Comparison of ENCODE assay signal across 8 cellular contexts in the genomic region with DNA sequence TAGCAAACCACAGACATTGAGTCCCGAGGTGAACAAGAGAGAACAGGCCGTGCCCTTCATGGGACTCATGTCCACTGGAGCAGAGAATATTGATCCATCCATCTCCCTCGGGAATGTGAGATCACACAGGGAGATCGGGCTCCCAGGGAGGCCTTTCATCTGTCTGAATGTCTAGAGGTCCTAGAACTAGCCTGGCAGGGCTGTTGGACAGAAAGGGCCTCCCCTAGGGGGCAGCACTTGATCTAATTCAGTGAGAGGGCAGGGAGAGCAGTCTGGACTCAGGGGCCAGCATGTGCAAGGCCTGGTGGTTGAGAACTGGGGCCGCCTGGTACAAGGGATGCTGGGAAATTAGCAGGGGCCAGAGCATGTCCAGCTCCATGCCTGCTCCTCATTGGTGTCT. TPM values are rescaled to one million over a fixed set of nuclear protein-coding genes. Genes with fewer than 3 reads are reported as not detected.
DNase-seq lines count a peak whose midpoint lies in the region; ATAC-seq and TF ChIP-seq lines count a peak whose summit lies in the region.

No MANE protein-coding gene starts in this region.

- H3K4me3 ChIP-seq in foreskin fibroblast (ENCODE audit: low read depth in 1 of 2, low read length in 2 of 2) = no peak overlapping the region

- H3K4me1 Mint-ChIP-seq in activated CD4-positive, alpha-beta memory T cell treated with anti-CD3 and anti-CD28 coated beads for 36 hours (ENCODE audit: low read depth) = peaks cover 27% of the 10 kb centered on the region

- DNase-seq in NOMO-1 treated with DMSO at 0.1 percent for 48 hours (lab: John Stamatoyannopoulos, UW; ENCODE audit: unreplicated experiment) (peak; percentile 36), NOMO-1 (lab: John Stamatoyannopoulos, UW; ENCODE audit: unreplicated experiment in 2 of 2) (no peak), NAMALWA (ENCODE audit: low spot score) (peak; percentile 74), foreskin fibroblast (peak; percentile 29 to 64)
- peak; percentile 71 for DNase-seq in activated CD4-positive, alpha-beta memory T cell treated with anti-CD3 and anti-CD28 coated beads for 36 hours
- DNase-seq in stimulated activated naive CD8-positive, alpha-beta T cell treated with anti-CD3 and anti-CD28 coated beads, Interleukin-15, Interleukin-2, amounts not matched to agents 100 U/mL and 50 U/mL, for 24 hours = peak; percentile 75

- POLR2A ChIA-PET in activated CD4-positive, alpha-beta memory T cell treated with anti-CD3 and anti-CD28 coated beads for 36 hours (lab: Charles Lee) = no interaction called here

- no peak overlapping the region for H3K4me3 Mint-ChIP-seq in activated CD4-positive, alpha-beta memory T cell treated with anti-CD3 and anti-CD28 coated beads for 36 hours

- H3K9me3 Mint-ChIP-seq in activated CD4-positive, alpha-beta memory T cell treated with anti-CD3 and anti-CD28 coated beads for 36 hours = no peaks in the 10 kb centered on the region

- intact Hi-C loops in activated CD4-positive, alpha-beta memory T cell treated with anti-CD3 and anti-CD28 coated beads for 36 hours (cut with micrococcal nuclease) = loop anchor here (10.0 kb wide), 1 partner anchor 87 kb away; a partner anchor contains a TSS

- CTCF ChIA-PET in activated CD4-positive, alpha-beta memory T cell treated with anti-CD3 and anti-CD28 coated beads for 36 hours (lab: Charles Lee) = interaction anchor here (0.6 to 4.3 kb wide), 10 partner anchors 13 to 202 kb away, joined by 3 to 42 read pairs (median 4); a partner anchor contains a TSS

- H3K27me3 Mint-ChIP-seq in activated CD4-positive, alpha-beta memory T cell treated with anti-CD3 and anti-CD28 coated beads for 36 hours = no peaks in the 10 kb centered on the region

- peak; percentile 60 for TF ChIP-seq CTCF in foreskin fibroblast (IDR thresholded peaks at IDR 0.05; ENCODE audit: low read depth, low read length)

- H3K27ac Mint-ChIP-seq in activated CD4-positive, alpha-beta memory T cell treated with anti-CD3 and anti-CD28 coated beads for 36 hours = no peak overlapping the region

- no peak for ATAC-seq in stimulated activated naive CD8-positive, alpha-beta T cell treated with anti-CD3 and anti-CD28 coated beads, Interleukin-15, Interleukin-2, amounts not matched to agents 100 U/mL and 50 U/mL, for 24 hours
- ATAC-seq in GM19455 (IDR thresholded peaks at IDR 0.05; ENCODE audit: unreplicated experiment) (no peak), HG03442 (IDR thresholded peaks at IDR 0.05; ENCODE audit: unreplicated experiment) (no peak)

- H3K36me3 Mint-ChIP-seq in activated CD4-positive, alpha-beta memory T cell treated with anti-CD3 and anti-CD28 coated beads for 36 hours = peaks cover 23% of the 10 kb centered on the region

RNA-seq across cellular contexts. Expression of a gene that starts 4.3 kb away (rescaled TPM):
- 100 to 1,000 TPM; 107 to 109 TPM for total RNA-seq in activated CD4-positive, alpha-beta memory T cell treated with anti-CD3 and anti-CD28 coated beads for 36 hours

RNA-seq across cellular contexts. Expression of a gene that starts 4.9 kb away (rescaled TPM):
- total RNA-seq in activated CD4-positive, alpha-beta memory T cell treated with anti-CD3 and anti-CD28 coated beads for 36 hours = 10 to 100 TPM; 42.2 to 47.6 TPM

RNA-seq across cellular contexts. Expression of a gene that starts 18.9 kb away (rescaled TPM):
- total RNA-seq in activated CD4-positive, alpha-beta memory T cell treated with anti-CD3 and anti-CD28 coated beads for 36 hours = under 1 TPM in 1 of 2 experiments, not detected in 1; 0.48 TPM

RNA-seq across cellular contexts. Expression of a gene that starts 26.2 kb away (rescaled TPM):
- not detected for total RNA-seq in activated CD4-positive, alpha-beta memory T cell treated with anti-CD3 and anti-CD28 coated beads for 36 hours

RNA-seq across cellular contexts. Expression of a gene that starts 32.9 kb away (rescaled TPM):
- 100 to 1,000 TPM; 870 to 900 TPM for total RNA-seq in activated CD4-positive, alpha-beta memory T cell treated with anti-CD3 and anti-CD28 coated beads for 36 hours

Comparison
In these comparisons a context has a peak if more than half of its experiments do, and no peak if none do; other contexts are left out.
1. DNase-seq: peak in NOMO-1 treated with DMSO at 0.1 percent for 48 hours (single experiment), NAMALWA (single experiment), activated CD4-positive, alpha-beta memory T cell treated with anti-CD3 and anti-CD28 coated beads for 36 hours (single experiment), foreskin fibroblast (2 of 2) and stimulated activated naive CD8-positive, alpha-beta T cell treated with anti-CD3 and anti-CD28 coated beads, Interleukin-15, Interleukin-2, amounts not matched to agents 100 U/mL and 50 U/mL, for 24 hours (single experiment); none in NOMO-1 (0 of 2).